1 cellular context compared by ENCODE assay signal in genomic region chr15:28936081-28936480, GRCh38.
TF ChIP-seq lines count a peak whose summit lies in the region.

No MANE protein-coding gene starts in this region.

TF ChIP-seq in H1, 55 proteins besides CTCF, POLR2A, EP300 and RAD21:
- TF ChIP-seq JUND (IDR thresholded peaks at IDR 0.05; ENCODE audit: low read length) (no peak), FOSL1 (IDR thresholded peaks at IDR 0.05; ENCODE audit: insufficient read depth, low read depth, low read length) (no peak), TAF1 (IDR thresholded peaks at IDR 0.05; ENCODE audit: low read depth, low read length) (no peak), SRF (IDR thresholded peaks at IDR 0.05; ENCODE audit: low read depth, low read length) (no peak), GTF2F1 (IDR thresholded peaks at IDR 0.05; ENCODE audit: borderline replicate concordance, low read depth, low read length) (no peak)
- TF ChIP-seq, protein P1, sequence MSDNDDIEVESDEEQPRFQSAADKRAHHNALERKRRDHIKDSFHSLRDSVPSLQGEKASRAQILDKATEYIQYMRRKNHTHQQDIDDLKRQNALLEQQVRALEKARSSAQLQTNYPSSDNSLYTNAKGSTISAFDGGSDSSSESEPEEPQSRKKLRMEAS (IDR thresholded peaks at IDR 0.05), result no peak
